8 cellular contexts compared by ENCODE assay signal in genomic region chr20:18287546-18287914, GRCh38. TPM values are rescaled to one million over a fixed set of nuclear protein-coding genes. Genes with fewer than 3 reads are reported as not detected.
DNase-seq lines count a peak whose midpoint lies in the region; ATAC-seq, FAIRE-seq and TF ChIP-seq lines count a peak whose summit lies in the region.

No MANE protein-coding gene starts in this region.

- TF ChIP-seq CTCF in A549 (IDR thresholded peaks at IDR 0.05) (no peak), brain (conservative IDR thresholded peaks at IDR 0.05) (no peak)

- TF ChIP-seq EP300 in A549 (IDR thresholded peaks at IDR 0.05): no peak

- H3K27me3 Mint-ChIP-seq in brain (peaks cover 37% of the 10 kb centered on the region), memory B cell (peaks cover 15% of the 10 kb centered on the region)

- H3K36me3 Mint-ChIP-seq in brain: peaks cover 35% of the 10 kb centered on the region
- peaks cover 18% of the 10 kb centered on the region for H3K36me3 Mint-ChIP-seq in memory B cell

- H3K9me3 Mint-ChIP-seq in brain: peaks cover 29 to 47% (median 46%) of the 10 kb centered on the region in 5 experiments
- peaks cover 12% of the 10 kb centered on the region for H3K9me3 Mint-ChIP-seq in memory B cell

- H3K4me3 ChIP-seq in A549 (peak overlapping the region; percentile 81), urinary bladder (ENCODE audit: low read depth, low read length) (peak overlapping the region; percentile 80)

- H3K4me1 Mint-ChIP-seq in brain: peaks cover 29% of the 10 kb centered on the region
- peaks cover 15% of the 10 kb centered on the region for H3K4me1 Mint-ChIP-seq in memory B cell

- ATAC-seq in A549 (peak; percentile 7 to 14; a peak in 4 of 6 replicates), HG02840 (IDR thresholded peaks at IDR 0.05; ENCODE audit: low FRiP score, unreplicated experiment) (peak; percentile 3), memory B cell (ENCODE audit: low read depth) (no peak), HG03095 (IDR thresholded peaks at IDR 0.05; ENCODE audit: unreplicated experiment) (no peak)

- H3K27ac ChIP-seq in A549: peak overlapping the region; percentile 94 to 95
- H3K27ac ChIP-seq in urinary bladder (ENCODE audit: low read depth): peak overlapping the region; percentile 81

- H3K27ac Mint-ChIP-seq in brain: peak overlapping the region; percentile 99 to 100 (median 100)
- H3K27ac Mint-ChIP-seq in memory B cell: peak overlapping the region; percentile 97

- H3K4me2 ChIP-seq in A549: peak overlapping the region; percentile 81

- whole genome bisulfite sequencing in A549 (ENCODE audit: missing lambda C conversion rate): 32% methylated on average over 11 of the region's 11 CpGs
- WGBS in urinary bladder: 6% methylated on average over 11 of the region's 11 CpGs

- no peak for DNase-seq in A549 (ENCODE audit: low read depth in 1 of 2, low spot score in 1 of 2)
- DNase-seq in memory B cell (ENCODE audit: low spot score in 2 of 2): no peak
- DNase-seq in SKM-1 (lab: John Stamatoyannopoulos, UW; ENCODE audit: unreplicated experiment): no peak
- no peak for DNase-seq in NCI-H2029 treated with DMSO at 0.1 percent for 48 hours (lab: John Stamatoyannopoulos, UW)

- POLR2A ChIA-PET in A549 (lab: Yijun Ruan, JAX): interaction anchor here (1.1 to 1.9 kb wide), 7 partner anchors 35 to 230 kb away, joined by 3 to 11 read pairs (median 9); partner anchors contain the start of genes DZANK1, KAT14, OVOL2 and PET117

- H3K9me3 ChIP-seq in A549: peaks cover 33% of the 10 kb centered on the region

- no peaks in the 10 kb centered on the region for H3K36me3 ChIP-seq in urinary bladder (ENCODE audit: insufficient read depth)

- H3K4me3 Mint-ChIP-seq in brain (peak overlapping the region; percentile 97 to 100 (median 98)), memory B cell (peak overlapping the region; percentile 94)

- CTCF ChIA-PET in A549 (lab: Yijun Ruan, JAX): interaction anchor here (0.9 to 3.1 kb wide), 4 partner anchors 11 to 32 kb away, joined by 3 to 27 read pairs (median 5); no protein-coding TSS in a partner anchor

- H3K4me1 ChIP-seq in A549: peaks cover 10% of the 10 kb centered on the region
- H3K4me1 ChIP-seq in urinary bladder (ENCODE audit: insufficient read depth): peaks cover 2% of the 10 kb centered on the region

- no peak for FAIRE-seq in A549 (lab: Jason Lieb, UNC)

- TF ChIP-seq POLR2A in A549 (IDR thresholded peaks at IDR 0.05; ENCODE audit: low read length): no peak

- TF ChIP-seq RAD21 in A549 (conservative IDR thresholded peaks at IDR 0.05 in 1 of 2, IDR thresholded peaks at IDR 0.05 in 1 of 2): no peak

TF ChIP-seq in A549, 52 proteins besides CTCF, POLR2A, EP300 and RAD21:
- TF ChIP-seq HOXB5 (CRISPR knock-in tag; IDR thresholded peaks at IDR 0.05) (no peak), EHF (CRISPR knock-in tag; IDR thresholded peaks at IDR 0.05) (no peak), GATA3 (IDR thresholded peaks at IDR 0.05; ENCODE audit: borderline replicate concordance) (no peak)
- TF ChIP-seq, protein P1, sequence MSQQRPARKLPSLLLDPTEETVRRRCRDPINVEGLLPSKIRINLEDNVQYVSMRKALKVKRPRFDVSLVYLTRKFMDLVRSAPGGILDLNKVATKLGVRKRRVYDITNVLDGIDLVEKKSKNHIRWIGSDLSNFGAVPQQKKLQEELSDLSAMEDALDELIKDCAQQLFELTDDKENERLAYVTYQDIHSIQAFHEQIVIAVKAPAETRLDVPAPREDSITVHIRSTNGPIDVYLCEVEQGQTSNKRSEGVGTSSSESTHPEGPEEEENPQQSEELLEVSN (IDR thresholded peaks at IDR 0.05; ENCODE audit: borderline replicate concordance, low read depth): peak; percentile 1; the same call in 1 of the 2 replicates

RNA-seq across cellular contexts. Expression of gene ZNF133, which starts 0.8 kb away (rescaled TPM):
- polyA plus RNA-seq in A549 (2011; rRNA removed): 11.6 and 16.6 TPM in 2 replicates
- polyA plus RNA-seq in A549 (2012; cell fraction: cytosol; rRNA removed): 10.3 and 11.2 TPM in 2 replicates
- 38.8 and 42.5 TPM in 2 replicates for polyA plus RNA-seq in A549 (2012; cell fraction: nucleus; rRNA removed)
- 9.2 to 11.0 TPM (median 9.8 TPM) in 3 replicates for polyA plus RNA-seq in A549 (2017; fragmentation: RNase III; extraction: RNeasy Plus Mini Kit Qiagen cat#74134 plus additional on column Dnase treatment)
- 25.1 and 30.2 TPM in 2 replicates for polyA minus RNA-seq in A549 (2011; rRNA and poly(A)+ RNA removed)
- polyA plus RNA-seq in brain (ENCODE audit: insufficient read depth, low read depth, low replicate concordance): 11.4 TPM
- total RNA-seq in urinary bladder: 24.2 TPM
- polyA plus RNA-seq in urinary bladder: 15.2 TPM

Comparison
In these comparisons a context has a peak if more than half of its experiments do, and no peak if none do; other contexts are left out.
1. ATAC-seq: peak in A549 (2 of 2) and HG02840 (single experiment); none in memory B cell (single experiment) and HG03095 (single experiment).